Comparison of ENCODE assay signal across 1 cellular context in the genomic region with DNA sequence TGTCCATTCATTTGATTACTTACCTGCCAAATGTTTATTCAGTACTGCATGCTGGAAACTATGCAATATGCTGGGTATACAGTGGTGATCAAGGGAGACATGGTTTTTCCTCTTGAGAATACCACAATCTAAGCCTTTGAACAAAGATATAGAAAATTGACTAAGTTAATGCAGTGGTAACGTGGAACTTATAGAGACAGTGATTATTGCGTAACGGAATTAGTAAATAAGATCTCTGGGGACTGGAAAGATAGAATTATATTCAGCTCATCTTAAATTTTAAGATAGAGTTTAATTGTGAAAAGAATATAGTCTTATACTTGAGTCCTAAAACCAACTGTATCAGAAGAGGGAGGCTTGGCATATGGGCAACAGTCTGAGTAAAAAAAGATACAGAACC.
TF ChIP-seq lines count a peak whose summit lies in the region.

No MANE protein-coding gene starts in this region.

TF ChIP-seq in HepG2, 621 proteins besides CTCF, POLR2A, EP300 and RAD21 (continued from another document):
- TF ChIP-seq, protein P1, sequence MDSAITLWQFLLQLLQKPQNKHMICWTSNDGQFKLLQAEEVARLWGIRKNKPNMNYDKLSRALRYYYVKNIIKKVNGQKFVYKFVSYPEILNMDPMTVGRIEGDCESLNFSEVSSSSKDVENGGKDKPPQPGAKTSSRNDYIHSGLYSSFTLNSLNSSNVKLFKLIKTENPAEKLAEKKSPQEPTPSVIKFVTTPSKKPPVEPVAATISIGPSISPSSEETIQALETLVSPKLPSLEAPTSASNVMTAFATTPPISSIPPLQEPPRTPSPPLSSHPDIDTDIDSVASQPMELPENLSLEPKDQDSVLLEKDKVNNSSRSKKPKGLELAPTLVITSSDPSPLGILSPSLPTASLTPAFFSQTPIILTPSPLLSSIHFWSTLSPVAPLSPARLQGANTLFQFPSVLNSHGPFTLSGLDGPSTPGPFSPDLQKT (CRISPR knock-in tag; IDR thresholded peaks at IDR 0.05; ENCODE audit: borderline replicate concordance): no peak
- TF ChIP-seq, protein P2, sequence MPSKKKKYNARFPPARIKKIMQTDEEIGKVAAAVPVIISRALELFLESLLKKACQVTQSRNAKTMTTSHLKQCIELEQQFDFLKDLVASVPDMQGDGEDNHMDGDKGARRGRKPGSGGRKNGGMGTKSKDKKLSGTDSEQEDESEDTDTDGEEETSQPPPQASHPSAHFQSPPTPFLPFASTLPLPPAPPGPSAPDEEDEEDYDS (CRISPR knock-in tag; IDR thresholded peaks at IDR 0.05): no peak
- TF ChIP-seq CEBPB (IDR thresholded peaks at IDR 0.05; ENCODE audit: borderline replicate concordance, low read depth, low read length): peak; percentile 82; the same call in 1 of the 2 replicates
- TF ChIP-seq, protein P3, sequence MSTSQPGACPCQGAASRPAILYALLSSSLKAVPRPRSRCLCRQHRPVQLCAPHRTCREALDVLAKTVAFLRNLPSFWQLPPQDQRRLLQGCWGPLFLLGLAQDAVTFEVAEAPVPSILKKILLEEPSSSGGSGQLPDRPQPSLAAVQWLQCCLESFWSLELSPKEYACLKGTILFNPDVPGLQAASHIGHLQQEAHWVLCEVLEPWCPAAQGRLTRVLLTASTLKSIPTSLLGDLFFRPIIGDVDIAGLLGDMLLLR (CRISPR knock-in tag; IDR thresholded peaks at IDR 0.05): no peak
